In genomic region chr3:23425410-23425809, GRCh38 we compare ENCODE assay signal across 7 cellular contexts.
"Had no signal": no experiment of that assay in that cellular context is flagged by ENCODE, and none has a peak within 500 bp of the region (broad histone marks: within the 10 kb centered on the region; RNA-seq: fewer than 3 reads in every experiment).

No MANE protein-coding gene starts in this region.

- ATAC-seq: K562 had no signal

- H3K4me3 ChIP-seq: K562 had no signal

- H3K27ac ChIP-seq: HL-60, KMS-11 had no signal

- DNase-seq: GOT3, H7, HCEC 1CT, IMR-90 had no signal

- H3K4me2 ChIP-seq: KMS-11 had no signal

- H3K9ac ChIP-seq: KMS-11 had no signal
